Comparison of ENCODE assay signal across 1 cellular context in the genomic region with DNA sequence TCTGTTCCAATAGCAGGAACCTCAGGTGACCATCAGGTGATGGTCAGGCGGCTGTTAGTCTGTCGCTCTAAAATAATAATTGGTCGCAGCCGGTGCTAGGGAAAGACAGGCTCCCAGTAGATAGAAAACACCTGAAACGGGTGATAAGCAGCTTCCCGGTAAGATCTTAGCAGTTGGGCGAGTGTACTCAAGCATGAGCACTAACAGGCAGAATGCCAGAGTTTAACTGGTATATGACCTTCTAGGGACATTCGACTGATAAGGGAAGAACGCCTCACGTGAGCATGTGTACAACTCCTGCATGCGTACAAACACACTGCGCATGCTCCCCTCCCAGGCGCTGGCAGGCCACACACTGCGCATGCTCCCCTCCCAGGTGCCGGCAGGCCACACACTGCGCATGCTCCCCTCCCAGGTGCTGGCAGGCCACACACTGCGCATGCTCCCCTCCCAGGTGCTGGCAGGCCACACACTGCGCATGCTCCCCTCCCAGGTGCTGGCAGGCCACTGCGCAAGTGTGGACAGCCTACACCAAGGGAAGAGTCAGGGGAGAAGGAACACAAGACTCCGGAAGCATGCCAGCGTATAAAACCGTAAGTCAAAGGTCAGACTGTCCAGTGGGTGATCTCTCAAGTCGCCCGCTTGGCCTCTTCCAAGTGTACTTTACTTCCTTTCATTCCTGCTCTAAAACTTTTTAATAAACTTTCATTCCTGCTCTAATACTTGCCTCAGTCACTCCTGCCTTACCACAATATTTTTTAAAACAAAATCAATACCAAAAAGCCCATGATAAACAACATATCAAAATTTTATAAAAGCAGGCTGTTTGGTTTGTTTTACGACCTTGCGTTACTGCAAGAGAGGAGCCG.
TF ChIP-seq lines count a peak whose summit lies in the region.

No MANE protein-coding gene starts in this region.

TF ChIP-seq in HepG2, 621 proteins besides CTCF, POLR2A, EP300 and RAD21 (continued from another document and continues in another):
- TF ChIP-seq, protein P1, sequence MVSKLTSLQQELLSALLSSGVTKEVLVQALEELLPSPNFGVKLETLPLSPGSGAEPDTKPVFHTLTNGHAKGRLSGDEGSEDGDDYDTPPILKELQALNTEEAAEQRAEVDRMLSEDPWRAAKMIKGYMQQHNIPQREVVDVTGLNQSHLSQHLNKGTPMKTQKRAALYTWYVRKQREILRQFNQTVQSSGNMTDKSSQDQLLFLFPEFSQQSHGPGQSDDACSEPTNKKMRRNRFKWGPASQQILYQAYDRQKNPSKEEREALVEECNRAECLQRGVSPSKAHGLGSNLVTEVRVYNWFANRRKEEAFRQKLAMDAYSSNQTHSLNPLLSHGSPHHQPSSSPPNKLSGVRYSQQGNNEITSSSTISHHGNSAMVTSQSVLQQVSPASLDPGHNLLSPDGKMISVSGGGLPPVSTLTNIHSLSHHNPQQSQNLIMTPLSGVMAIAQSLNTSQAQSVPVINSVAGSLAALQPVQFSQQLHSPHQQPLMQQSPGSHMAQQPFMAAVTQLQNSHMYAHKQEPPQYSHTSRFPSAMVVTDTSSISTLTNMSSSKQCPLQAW (CRISPR knock-in tag; IDR thresholded peaks at IDR 0.05) = no peak
- TF ChIP-seq HNRNPL (IDR thresholded peaks at IDR 0.05; ENCODE audit: low read depth, low read length) (no peak), ZNF337 (CRISPR knock-in tag; IDR thresholded peaks at IDR 0.05; ENCODE audit: borderline replicate concordance, low read depth) (no peak), HMG20A (CRISPR knock-in tag; IDR thresholded peaks at IDR 0.05; ENCODE audit: borderline replicate concordance) (no peak), MED13 (CRISPR knock-in tag; IDR thresholded peaks at IDR 0.05) (no peak), MIER3 (CRISPR knock-in tag; IDR thresholded peaks at IDR 0.05; ENCODE audit: borderline replicate concordance) (no peak), ATF7 (IDR thresholded peaks at IDR 0.05) (no peak), ATF7 (CRISPR knock-in tag; IDR thresholded peaks at IDR 0.05) (no peak), AGO1 (IDR thresholded peaks at IDR 0.05; ENCODE audit: low read depth, low read length, poor library complexity, severe bottlenecking) (no peak), ZNF256 (CRISPR knock-in tag; conservative IDR thresholded peaks at IDR 0.05) (no peak), TBX2 (CRISPR knock-in tag; IDR thresholded peaks at IDR 0.05; ENCODE audit: borderline replicate concordance) (peak; percentile 86), SRSF1 (optimal IDR thresholded peaks at IDR 0.05; ENCODE audit: low read depth, low read length) (no peak), SNRNP70 (IDR thresholded peaks at IDR 0.05; ENCODE audit: low read depth, low read length) (no peak), TARDBP (CRISPR knock-in tag; IDR thresholded peaks at IDR 0.05) (no peak), ZNF432 (CRISPR knock-in tag; IDR thresholded peaks at IDR 0.05; ENCODE audit: borderline replicate concordance) (no peak), NKX3-1 (CRISPR knock-in tag; IDR thresholded peaks at IDR 0.05) (peak; percentile 58; the same call in 1 of the 2 replicates), RBAK (CRISPR knock-in tag; IDR thresholded peaks at IDR 0.05) (no peak), ZNF7 (CRISPR knock-in tag; IDR thresholded peaks at IDR 0.05) (no peak), JUN (CRISPR knock-in tag; IDR thresholded peaks at IDR 0.05) (no peak), TBL1XR1 (IDR thresholded peaks at IDR 0.05; ENCODE audit: borderline replicate concordance, low read length, partially characterized antibody) (no peak), CHD4 (IDR thresholded peaks at IDR 0.05; ENCODE audit: borderline replicate concordance, low read length) (no peak), PAF1 (CRISPR knock-in tag; IDR thresholded peaks at IDR 0.05) (no peak), YEATS4 (CRISPR knock-in tag; IDR thresholded peaks at IDR 0.05; ENCODE audit: borderline replicate concordance) (peak; percentile 61), MEF2D (CRISPR knock-in tag; IDR thresholded peaks at IDR 0.05) (peak; percentile 56; the same call in 1 of the 2 replicates), ZNF556 (CRISPR knock-in tag; IDR thresholded peaks at IDR 0.05; ENCODE audit: borderline replicate concordance) (no peak; the same call in 1 of the 2 replicates), XRCC5 (optimal IDR thresholded peaks at IDR 0.05; ENCODE audit: low read length) (peak; percentile 18), ZNF30 (CRISPR knock-in tag; IDR thresholded peaks at IDR 0.05) (no peak), ZBTB7B (CRISPR knock-in tag; IDR thresholded peaks at IDR 0.05) (no peak), TEAD3 (CRISPR knock-in tag; optimal IDR thresholded peaks at IDR 0.05; ENCODE audit: borderline replicate concordance) (peak; percentile 54), POLR2AphosphoS2 (IDR thresholded peaks at IDR 0.05; ENCODE audit: low read depth, low read length) (no peak), SMARCC2 (IDR thresholded peaks at IDR 0.05) (no peak), ZNF775 (CRISPR knock-in tag; IDR thresholded peaks at IDR 0.05; ENCODE audit: borderline replicate concordance) (no peak)
- TF ChIP-seq, protein P2, sequence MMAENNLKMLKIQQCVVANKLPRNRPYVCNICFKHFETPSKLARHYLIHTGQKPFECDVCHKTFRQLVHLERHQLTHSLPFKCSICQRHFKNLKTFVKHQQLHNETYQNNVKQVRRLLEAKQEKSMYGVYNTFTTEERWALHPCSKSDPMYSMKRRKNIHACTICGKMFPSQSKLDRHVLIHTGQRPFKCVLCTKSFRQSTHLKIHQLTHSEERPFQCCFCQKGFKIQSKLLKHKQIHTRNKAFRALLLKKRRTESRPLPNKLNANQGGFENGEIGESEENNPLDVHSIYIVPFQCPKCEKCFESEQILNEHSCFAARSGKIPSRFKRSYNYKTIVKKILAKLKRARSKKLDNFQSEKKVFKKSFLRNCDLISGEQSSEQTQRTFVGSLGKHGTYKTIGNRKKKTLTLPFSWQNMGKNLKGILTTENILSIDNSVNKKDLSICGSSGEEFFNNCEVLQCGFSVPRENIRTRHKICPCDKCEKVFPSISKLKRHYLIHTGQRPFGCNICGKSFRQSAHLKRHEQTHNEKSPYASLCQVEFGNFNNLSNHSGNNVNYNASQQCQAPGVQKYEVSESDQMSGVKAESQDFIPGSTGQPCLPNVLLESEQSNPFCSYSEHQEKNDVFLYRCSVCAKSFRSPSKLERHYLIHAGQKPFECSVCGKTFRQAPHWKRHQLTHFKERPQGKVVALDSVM (CRISPR knock-in tag; IDR thresholded peaks at IDR 0.05) = no peak
- TF ChIP-seq, protein P3, sequence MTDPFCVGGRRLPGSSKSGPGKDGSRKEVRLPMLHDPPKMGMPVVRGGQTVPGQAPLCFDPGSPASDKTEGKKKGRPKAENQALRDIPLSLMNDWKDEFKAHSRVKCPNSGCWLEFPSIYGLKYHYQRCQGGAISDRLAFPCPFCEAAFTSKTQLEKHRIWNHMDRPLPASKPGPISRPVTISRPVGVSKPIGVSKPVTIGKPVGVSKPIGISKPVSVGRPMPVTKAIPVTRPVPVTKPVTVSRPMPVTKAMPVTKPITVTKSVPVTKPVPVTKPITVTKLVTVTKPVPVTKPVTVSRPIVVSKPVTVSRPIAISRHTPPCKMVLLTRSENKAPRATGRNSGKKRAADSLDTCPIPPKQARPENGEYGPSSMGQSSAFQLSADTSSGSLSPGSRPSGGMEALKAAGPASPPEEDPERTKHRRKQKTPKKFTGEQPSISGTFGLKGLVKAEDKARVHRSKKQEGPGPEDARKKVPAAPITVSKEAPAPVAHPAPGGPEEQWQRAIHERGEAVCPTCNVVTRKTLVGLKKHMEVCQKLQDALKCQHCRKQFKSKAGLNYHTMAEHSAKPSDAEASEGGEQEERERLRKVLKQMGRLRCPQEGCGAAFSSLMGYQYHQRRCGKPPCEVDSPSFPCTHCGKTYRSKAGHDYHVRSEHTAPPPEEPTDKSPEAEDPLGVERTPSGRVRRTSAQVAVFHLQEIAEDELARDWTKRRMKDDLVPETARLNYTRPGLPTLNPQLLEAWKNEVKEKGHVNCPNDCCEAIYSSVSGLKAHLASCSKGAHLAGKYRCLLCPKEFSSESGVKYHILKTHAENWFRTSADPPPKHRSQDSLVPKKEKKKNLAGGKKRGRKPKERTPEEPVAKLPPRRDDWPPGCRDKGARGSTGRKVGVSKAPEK (CRISPR knock-in tag; IDR thresholded peaks at IDR 0.05; ENCODE audit: borderline replicate concordance) = no peak
- TF ChIP-seq, protein P4, sequence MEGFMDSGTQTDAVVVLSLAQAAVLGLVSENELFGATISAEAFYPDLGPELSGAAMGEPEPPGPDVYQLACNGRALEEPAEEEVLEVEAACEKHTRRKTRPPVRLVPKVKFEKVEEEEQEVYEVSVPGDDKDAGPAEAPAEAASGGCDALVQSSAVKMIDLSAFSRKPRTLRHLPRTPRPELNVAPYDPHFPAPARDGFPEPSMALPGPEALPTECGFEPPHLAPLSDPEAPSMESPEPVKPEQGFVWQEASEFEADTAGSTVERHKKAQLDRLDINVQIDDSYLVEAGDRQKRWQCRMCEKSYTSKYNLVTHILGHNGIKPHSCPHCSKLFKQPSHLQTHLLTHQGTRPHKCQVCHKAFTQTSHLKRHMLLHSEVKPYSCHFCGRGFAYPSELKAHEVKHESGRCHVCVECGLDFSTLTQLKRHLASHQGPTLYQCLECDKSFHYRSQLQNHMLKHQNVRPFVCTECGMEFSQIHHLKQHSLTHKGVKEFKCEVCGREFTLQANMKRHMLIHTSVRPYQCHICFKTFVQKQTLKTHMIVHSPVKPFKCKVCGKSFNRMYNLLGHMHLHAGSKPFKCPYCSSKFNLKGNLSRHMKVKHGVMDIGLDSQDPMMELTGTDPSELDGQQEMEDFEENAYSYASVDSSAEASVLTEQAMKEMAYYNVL (CRISPR knock-in tag; IDR thresholded peaks at IDR 0.05; ENCODE audit: borderline replicate concordance) = peak; percentile 54; the same call in 1 of the 2 replicates
- TF ChIP-seq, protein P5, sequence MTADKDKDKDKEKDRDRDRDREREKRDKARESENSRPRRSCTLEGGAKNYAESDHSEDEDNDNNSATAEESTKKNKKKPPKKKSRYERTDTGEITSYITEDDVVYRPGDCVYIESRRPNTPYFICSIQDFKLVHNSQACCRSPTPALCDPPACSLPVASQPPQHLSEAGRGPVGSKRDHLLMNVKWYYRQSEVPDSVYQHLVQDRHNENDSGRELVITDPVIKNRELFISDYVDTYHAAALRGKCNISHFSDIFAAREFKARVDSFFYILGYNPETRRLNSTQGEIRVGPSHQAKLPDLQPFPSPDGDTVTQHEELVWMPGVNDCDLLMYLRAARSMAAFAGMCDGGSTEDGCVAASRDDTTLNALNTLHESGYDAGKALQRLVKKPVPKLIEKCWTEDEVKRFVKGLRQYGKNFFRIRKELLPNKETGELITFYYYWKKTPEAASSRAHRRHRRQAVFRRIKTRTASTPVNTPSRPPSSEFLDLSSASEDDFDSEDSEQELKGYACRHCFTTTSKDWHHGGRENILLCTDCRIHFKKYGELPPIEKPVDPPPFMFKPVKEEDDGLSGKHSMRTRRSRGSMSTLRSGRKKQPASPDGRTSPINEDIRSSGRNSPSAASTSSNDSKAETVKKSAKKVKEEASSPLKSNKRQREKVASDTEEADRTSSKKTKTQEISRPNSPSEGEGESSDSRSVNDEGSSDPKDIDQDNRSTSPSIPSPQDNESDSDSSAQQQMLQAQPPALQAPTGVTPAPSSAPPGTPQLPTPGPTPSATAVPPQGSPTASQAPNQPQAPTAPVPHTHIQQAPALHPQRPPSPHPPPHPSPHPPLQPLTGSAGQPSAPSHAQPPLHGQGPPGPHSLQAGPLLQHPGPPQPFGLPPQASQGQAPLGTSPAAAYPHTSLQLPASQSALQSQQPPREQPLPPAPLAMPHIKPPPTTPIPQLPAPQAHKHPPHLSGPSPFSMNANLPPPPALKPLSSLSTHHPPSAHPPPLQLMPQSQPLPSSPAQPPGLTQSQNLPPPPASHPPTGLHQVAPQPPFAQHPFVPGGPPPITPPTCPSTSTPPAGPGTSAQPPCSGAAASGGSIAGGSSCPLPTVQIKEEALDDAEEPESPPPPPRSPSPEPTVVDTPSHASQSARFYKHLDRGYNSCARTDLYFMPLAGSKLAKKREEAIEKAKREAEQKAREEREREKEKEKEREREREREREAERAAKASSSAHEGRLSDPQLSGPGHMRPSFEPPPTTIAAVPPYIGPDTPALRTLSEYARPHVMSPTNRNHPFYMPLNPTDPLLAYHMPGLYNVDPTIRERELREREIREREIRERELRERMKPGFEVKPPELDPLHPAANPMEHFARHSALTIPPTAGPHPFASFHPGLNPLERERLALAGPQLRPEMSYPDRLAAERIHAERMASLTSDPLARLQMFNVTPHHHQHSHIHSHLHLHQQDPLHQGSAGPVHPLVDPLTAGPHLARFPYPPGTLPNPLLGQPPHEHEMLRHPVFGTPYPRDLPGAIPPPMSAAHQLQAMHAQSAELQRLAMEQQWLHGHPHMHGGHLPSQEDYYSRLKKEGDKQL (CRISPR knock-in tag; IDR thresholded peaks at IDR 0.05; ENCODE audit: low read depth) = no peak
- TF ChIP-seq, protein P6, sequence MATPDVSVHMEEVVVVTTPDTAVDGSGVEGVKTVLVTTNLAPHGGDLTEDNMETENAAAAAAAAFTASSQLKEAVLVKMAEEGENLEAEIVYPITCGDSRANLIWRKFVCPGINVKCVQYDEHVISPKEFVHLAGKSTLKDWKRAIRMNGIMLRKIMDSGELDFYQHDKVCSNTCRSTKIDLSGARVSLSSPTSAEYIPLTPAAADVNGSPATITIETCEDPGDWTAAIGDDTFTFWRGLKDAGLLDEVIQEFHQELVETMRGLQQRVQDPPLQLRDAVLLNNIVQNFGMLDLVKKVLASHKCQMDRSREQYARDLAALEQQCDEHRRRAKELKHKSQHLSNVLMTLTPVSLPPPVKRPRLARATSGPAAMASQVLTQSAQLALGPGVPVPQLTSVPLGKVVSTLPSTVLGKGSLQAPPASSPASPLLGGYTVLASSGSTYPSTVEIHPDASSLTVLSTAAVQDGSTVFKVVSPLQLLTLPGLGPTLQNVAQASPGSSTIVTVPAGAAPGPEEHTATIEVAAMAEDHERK (CRISPR knock-in tag; IDR thresholded peaks at IDR 0.05; ENCODE audit: low read depth) = no peak
- TF ChIP-seq, protein P7, sequence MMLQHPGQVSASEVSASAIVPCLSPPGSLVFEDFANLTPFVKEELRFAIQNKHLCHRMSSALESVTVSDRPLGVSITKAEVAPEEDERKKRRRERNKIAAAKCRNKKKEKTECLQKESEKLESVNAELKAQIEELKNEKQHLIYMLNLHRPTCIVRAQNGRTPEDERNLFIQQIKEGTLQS (CRISPR knock-in tag; IDR thresholded peaks at IDR 0.05) = no peak
- TF ChIP-seq, protein P8, sequence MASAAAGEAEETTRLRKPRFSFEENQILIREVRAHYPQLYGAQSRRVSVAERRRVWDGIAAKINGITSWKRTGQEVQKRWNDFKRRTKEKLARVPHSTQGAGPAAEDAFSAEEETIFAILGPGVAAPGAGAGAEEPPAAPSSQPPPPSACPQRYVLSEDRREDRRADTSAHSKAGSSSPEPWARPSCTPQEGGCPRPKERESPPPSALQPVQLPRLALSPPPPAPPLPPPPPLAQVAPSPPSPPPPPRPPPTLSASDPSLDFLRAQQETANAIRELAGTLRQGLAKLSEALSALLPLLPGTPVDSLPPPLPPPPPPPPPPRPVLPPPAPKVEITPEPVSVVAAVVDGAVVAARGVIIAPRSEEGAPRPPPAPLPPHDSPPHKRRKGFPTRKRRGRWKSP (CRISPR knock-in tag; IDR thresholded peaks at IDR 0.05) = peak; percentile 59; the same call in 1 of the 2 replicates
- TF ChIP-seq, protein P9, sequence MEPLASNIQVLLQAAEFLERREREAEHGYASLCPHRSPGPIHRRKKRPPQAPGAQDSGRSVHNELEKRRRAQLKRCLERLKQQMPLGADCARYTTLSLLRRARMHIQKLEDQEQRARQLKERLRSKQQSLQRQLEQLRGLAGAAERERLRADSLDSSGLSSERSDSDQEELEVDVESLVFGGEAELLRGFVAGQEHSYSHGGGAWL (CRISPR knock-in tag; IDR thresholded peaks at IDR 0.05) = no peak
